In the genomic region with DNA sequence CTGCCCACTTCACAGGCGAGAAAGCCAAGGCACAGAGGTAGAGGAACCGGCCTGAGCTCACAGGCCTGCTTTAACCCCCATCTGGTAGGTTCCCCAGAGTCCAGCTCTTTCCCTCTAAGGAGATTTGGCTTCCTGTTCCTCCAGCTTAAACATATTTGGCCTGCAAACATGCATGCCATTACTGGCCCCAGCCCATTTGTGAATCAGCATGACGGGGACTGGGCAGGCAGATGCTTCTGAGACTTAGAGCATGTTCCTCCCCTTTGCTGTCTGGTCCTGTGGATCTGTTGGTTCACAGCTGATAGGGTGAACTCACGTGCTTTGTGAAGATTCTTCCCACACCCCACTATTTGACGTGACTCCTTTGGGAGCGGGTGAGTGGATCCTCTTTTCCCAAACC, we compare ENCODE assay signal across 14 cellular contexts. TPM values are rescaled to one million over a fixed set of nuclear protein-coding genes. Genes with fewer than 3 reads are reported as not detected.
DNase-seq lines count a peak whose midpoint lies in the region; TF ChIP-seq lines count a peak whose summit lies in the region.
"Had no signal": no experiment of that assay in that cellular context is flagged by ENCODE, and none has a peak within 500 bp of the region (broad histone marks: within the 10 kb centered on the region; RNA-seq: fewer than 3 reads in every experiment).

No MANE protein-coding gene starts in this region.

- no peaks in the 10 kb centered on the region for H3K36me3 ChIP-seq in osteoblast (ENCODE audit: insufficient read depth, low read length)
- H3K36me3 ChIP-seq: adrenal gland had no signal

- no peak overlapping the region for H3K4me2 ChIP-seq in osteoblast (ENCODE audit: insufficient read depth, low read length)

- peak; percentile 85 for DNase-seq in AG20443 (ENCODE audit: low spot score)
- DNase-seq in M059J (ENCODE audit: low read depth) = peak; percentile 33
- DNase-seq in epithelial cell of esophagus (ENCODE audit: low read depth) = peak; percentile 67
- DNase-seq in osteoblast (ENCODE audit: insufficient read length, low spot score, missing footprints) = peak; percentile 99
- DNase-seq in effector CD8-positive, alpha-beta T cell (lab: John Stamatoyannopoulos, UW) = no peak
- DNase-seq in activated CD4-positive, alpha-beta T cell treated with anti-CD3 and anti-CD28 coated beads for 1 hour = no peak
- DNase-seq in GM19240 (ENCODE audit: insufficient read length, low spot score) = no peak
- DNase-seq: activated CD4-positive, alpha-beta T cell treated with anti-CD3 and anti-CD28 coated beads, Interleukin-2, amount 50 U/mL, for 4 hours; DMS53; MV-4-11; NCI-H2107; NCI-H69 had no signal

- no peak overlapping the region for H3K27ac ChIP-seq in osteoblast (ENCODE audit: low read depth, low read length)
- H3K27ac ChIP-seq: adrenal gland, C4-2B had no signal

- H3K4me1 ChIP-seq in osteoblast (ENCODE audit: insufficient read depth, low read length) = peaks cover 10% of the 10 kb centered on the region

- no peak overlapping the region for H3K4me3 ChIP-seq in epithelial cell of esophagus (ENCODE audit: low read length)
- no peak overlapping the region for H3K4me3 ChIP-seq in osteoblast (ENCODE audit: insufficient read depth, low read length)
- H3K4me3 ChIP-seq: adrenal gland had no signal

- no peak for TF ChIP-seq CTCF in epithelial cell of esophagus (IDR thresholded peaks at IDR 0.05; ENCODE audit: insufficient read depth, low read depth, low read length, missing control alignments)
- TF ChIP-seq CTCF in osteoblast (IDR thresholded peaks at IDR 0.05; ENCODE audit: extremely low read depth, low read depth, low read length) = no peak

- H3K27me3 ChIP-seq in osteoblast (ENCODE audit: insufficient read depth, low read length) = peaks cover 1% of the 10 kb centered on the region
- H3K27me3 ChIP-seq: adrenal gland had no signal

- H4K20me1 ChIP-seq in osteoblast (ENCODE audit: insufficient read depth, low read length) = no peaks in the 10 kb centered on the region

- no peaks in the 10 kb centered on the region for H3K9me3 ChIP-seq in osteoblast (ENCODE audit: low read depth, low read length)
- H3K9me3 ChIP-seq: adrenal gland had no signal

- H3K79me2 ChIP-seq in osteoblast (ENCODE audit: insufficient read depth, low read length) = no peaks in the 10 kb centered on the region

- peak overlapping the region; percentile 37 for H2AFZ ChIP-seq in osteoblast (ENCODE audit: low read length)

RNA-seq across cellular contexts. Expression of gene CHST1, which starts 12.6 kb away (rescaled TPM):
- total RNA-seq in M059J (2014; rRNA removed; shearing (Covaris generic)) = 0.02 and 0.17 TPM in 2 replicates
- 1.1 and 1.5 TPM in 2 replicates for total RNA-seq in osteoblast

Comparison
In these comparisons a context has a peak if more than half of its experiments do, and no peak if none do; other contexts are left out.
1. DNase-seq: peak in AG20443 (single experiment), M059J (single experiment), epithelial cell of esophagus (single experiment) and osteoblast (single experiment); none in effector CD8-positive, alpha-beta T cell (single experiment), activated CD4-positive, alpha-beta T cell treated with anti-CD3 and anti-CD28 coated beads for 1 hour (single experiment) and GM19240 (single experiment).